ENCODE assay signal across 15 cellular contexts in genomic region chr9:77424993-77425392, GRCh38.
"Had no signal": no experiment of that assay in that cellular context is flagged by ENCODE, and none has a peak within 500 bp of the region (broad histone marks: within the 10 kb centered on the region; RNA-seq: fewer than 3 reads in every experiment).

No MANE protein-coding gene starts in this region.

- H3K27ac ChIP-seq: dorsolateral prefrontal cortex, esophagus squamous epithelium, gastrocnemius medialis, heart right ventricle, WERI-Rb-1 had no signal

- H3K27me3 ChIP-seq: dorsolateral prefrontal cortex, esophagus squamous epithelium, gastrocnemius medialis, heart right ventricle, left lung had no signal

- H3K36me3 ChIP-seq: gastrocnemius medialis, left lung, WERI-Rb-1 had no signal

- H3K4me1 ChIP-seq: esophagus squamous epithelium, gastrocnemius medialis had no signal

- ATAC-seq: gastrocnemius medialis; heart right ventricle; left lung; natural killer cell; right cardiac atrium; stimulated activated naive B cell treated with anti-CD40 and anti-IgM and Interleukin-4, amounts not matched to agents 10 μg/mL and 1 μg/mL and 100 μg/mL, for 72 hours had no signal

- DNase-seq: activated CD4-positive, alpha-beta T cell treated with anti-CD3 and anti-CD28 coated beads for 4 hours; activated naive CD4-positive, alpha-beta T cell treated with anti-CD3 and anti-CD28 coated beads, Interleukin-2, amount 50 U/mL, for 16 hours; amniotic stem cell; dorsolateral prefrontal cortex; esophagus squamous epithelium; gastrocnemius medialis; heart right ventricle; islet precursor cell; left lung; natural killer cell; nucleus accumbens; right cardiac atrium; stimulated activated naive B cell treated with anti-CD40 and anti-IgM and Interleukin-4, amounts not matched to agents 10 μg/mL and 1 μg/mL and 100 μg/mL, for 72 hours; trophoblast cell; WERI-Rb-1 had no signal

- H3K9me3 ChIP-seq: esophagus squamous epithelium, gastrocnemius medialis, heart right ventricle, left lung had no signal

- H3K4me3 ChIP-seq: dorsolateral prefrontal cortex, esophagus squamous epithelium, gastrocnemius medialis, heart right ventricle, left lung had no signal
